In genomic region chrX:80026116-80026515, GRCh38 we compare ENCODE assay signal across 37 cellular contexts. TPM values are rescaled to one million over a fixed set of nuclear protein-coding genes. Genes with fewer than 3 reads are reported as not detected.
"Had no signal": no experiment of that assay in that cellular context is flagged by ENCODE, and none has a peak within 500 bp of the region (broad histone marks: within the 10 kb centered on the region; RNA-seq: fewer than 3 reads in every experiment).

No MANE protein-coding gene starts in this region.

- H3K4me1 ChIP-seq: adrenal gland, ascending aorta, body of pancreas, breast epithelium had no signal

- H3K27me3 ChIP-seq: ascending aorta, body of pancreas, brain microvascular endothelial cell, cardiac muscle cell had no signal

- H3K27ac ChIP-seq: adrenal gland, ascending aorta, body of pancreas, brain microvascular endothelial cell, breast epithelium, cardiac muscle cell had no signal

- H3K9me3 ChIP-seq: adrenal gland, ascending aorta, body of pancreas, breast epithelium had no signal

- H3K36me3 ChIP-seq: adrenal gland, ascending aorta, brain microvascular endothelial cell, breast epithelium, cardiac muscle cell had no signal

- H3K4me3 ChIP-seq: adrenal gland, ascending aorta, body of pancreas, breast epithelium, cardiac muscle cell had no signal

- ATAC-seq: activated naive CD4-positive, alpha-beta T cell treated with anti-CD3 and anti-CD28 coated beads, Interleukin-2, amount 50 U/mL, for 72 hours; activated naive CD8-positive, alpha-beta T cell treated with anti-CD3 and anti-CD28 coated beads, Interleukin-2, amount 50 U/mL, for 24 hours; activated T-cell treated with anti-CD3 and anti-CD28 coated beads, Interleukin-2, amount 50 U/mL, for 4 hours; activated T-cell treated with anti-CD3 and anti-CD28 coated beads, Interleukin-2, amount 50 U/mL, for 72 hours; activated T-helper 17 cell treated with anti-CD3 and anti-CD28 coated beads, Interleukin-2, amount 50 U/mL, for 72 hours; body of pancreas had no signal

- DNase-seq: activated effector memory CD4-positive, alpha-beta T cell treated with anti-CD3 and anti-CD28 coated beads, Interleukin-2, amount 50 U/mL, for 16 hours; activated effector memory CD4-positive, alpha-beta T cell treated with Interleukin-2 at 50 U/mL for 16 hours; activated gamma-delta T cell; activated gamma-delta T cell treated with Interleukin-2 at 50 U/mL for 16 hours; activated naive CD4-positive, alpha-beta T cell; activated naive CD4-positive, alpha-beta T cell treated with anti-CD3 and anti-CD28 coated beads for 36 hours; activated naive CD4-positive, alpha-beta T cell treated with anti-CD3 and anti-CD28 coated beads, Interleukin-2, amount 10 ng/mL, durations not matched to agents 7 days and 5 days; activated naive CD4-positive, alpha-beta T cell treated with anti-CD3 and anti-CD28 coated beads, Interleukin-2, amount 50 U/mL, for 16 hours; activated naive CD4-positive, alpha-beta T cell treated with Interleukin-2 at 50 U/mL for 16 hours; activated naive CD8-positive, alpha-beta T cell treated with anti-CD3 and anti-CD28 coated beads for 36 hours; activated naive CD8-positive, alpha-beta T cell treated with anti-CD3 and anti-CD28 coated beads, Interleukin-2, amount 10 ng/mL, durations not matched to agents 7 days and 5 days; activated naive CD8-positive, alpha-beta T cell treated with anti-CD3 and anti-CD28 coated beads, Interleukin-2, amount 50 U/mL, for 24 hours; activated T-cell treated with anti-CD3 and anti-CD28 coated beads, Interleukin-2, amount 50 U/mL, for 24 hours; activated T-cell treated with anti-CD3 and anti-CD28 coated beads, Interleukin-2, amount 50 U/mL, for 4 hours; activated T-cell treated with anti-CD3 and anti-CD28 coated beads, Interleukin-2, amount 50 U/mL, for 48 hours; activated T-cell treated with anti-CD3 and anti-CD28 coated beads, Interleukin-2, amount 50 U/mL, for 72 hours; adrenal gland; amniotic stem cell; amygdala; anterior cingulate cortex; aorta; body of pancreas; brain microvascular endothelial cell; central memory CD4-positive, alpha-beta T cell; cerebellar nuclear complex had no signal

- FAIRE-seq: bronchial epithelial cell had no signal

RNA-seq across cellular contexts. Expression of gene TBX22, which starts 11.6 kb away (rescaled TPM):
- total RNA-seq: activated naive CD4-positive, alpha-beta T cell treated with anti-CD3 and anti-CD28 coated beads for 36 hours; activated naive CD4-positive, alpha-beta T cell treated with anti-CD3 and anti-CD28 coated beads, Interleukin-2, amount 50 U/mL, for 72 hours; activated naive CD8-positive, alpha-beta T cell treated with anti-CD3 and anti-CD28 coated beads for 36 hours; activated naive CD8-positive, alpha-beta T cell treated with anti-CD3 and anti-CD28 coated beads, Interleukin-2, amount 10 ng/mL, durations not matched to agents 7 days and 5 days; activated T-cell treated with anti-CD3 and anti-CD28 coated beads, Interleukin-2, amount 50 U/mL, for 4 hours; activated T-cell treated with anti-CD3 and anti-CD28 coated beads, Interleukin-2, amount 50 U/mL, for 72 hours; activated T-helper 1 cell treated with anti-CD3 and anti-CD28 coated beads, Interleukin-12 subunit alpha, Interleukin-12 subunit beta, Interleukin-2, Interleukin-4 antibody, amounts not matched to agents 30 ng/mL and 10 ng/mL and 1 ng/mL, durations not matched to agents 14 hours and 24 hours and 36 hours; activated T-helper 17 cell treated with anti-CD3 and anti-CD28 coated beads, Interleukin-2, amount 50 U/mL, for 72 hours; activated T-helper 2 cell treated with anti-CD3 and anti-CD28 coated beads, Interferon-gamma antibody, Interleukin-2, Interleukin-4, amounts not matched to agents 10 μg/mL and 5 μg/mL and 100 μg/mL, durations not matched to agents 14 hours and 24 hours and 36 hours; adrenal gland; aorta; ascending aorta; astrocyte; body of pancreas; breast epithelium; bronchial epithelial cell; cardiac muscle cell; cardiac septum; chondrocyte had no signal
- polyA plus RNA-seq: adipose tissue, adrenal gland, aorta, cardiac muscle cell had no signal
